In the genomic region with DNA sequence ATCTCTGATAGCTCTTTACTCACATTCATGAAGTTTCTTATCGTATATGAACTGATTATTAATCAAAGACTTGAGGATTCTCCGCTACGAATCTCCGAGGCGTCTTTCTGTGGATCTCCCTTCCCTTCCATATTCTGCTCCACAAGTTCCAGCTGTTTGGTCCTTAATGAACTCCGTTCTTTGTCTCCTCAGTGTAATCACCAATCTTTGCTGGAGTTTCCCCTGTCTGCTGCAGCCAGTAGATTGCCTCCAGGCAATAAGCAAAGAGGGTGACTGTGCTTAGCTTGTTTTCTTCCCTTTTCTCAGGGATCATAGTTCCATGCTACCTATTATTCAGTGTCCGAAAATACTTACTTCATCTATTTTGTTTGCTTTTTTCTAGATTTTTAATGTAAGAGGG, we compare ENCODE assay signal across 11 cellular contexts.
DNase-seq lines count a peak whose midpoint lies in the region; ATAC-seq and TF ChIP-seq lines count a peak whose summit lies in the region.
"Had no signal": no experiment of that assay in that cellular context is flagged by ENCODE, and none has a peak within 500 bp of the region (broad histone marks: within the 10 kb centered on the region; RNA-seq: fewer than 3 reads in every experiment).

No MANE protein-coding gene starts in this region.

- no peak for TF ChIP-seq CTCF in progenitor cell of endocrine pancreas (IDR thresholded peaks at IDR 0.05; ENCODE audit: unreplicated experiment)

- ATAC-seq in esophagus mucosa = no peak

- no peak overlapping the region for H3K4me3 Mint-ChIP-seq in progenitor cell of endocrine pancreas (ENCODE audit: low read depth)
- H3K4me3 Mint-ChIP-seq: CD4-positive, CD25-positive, alpha-beta regulatory T cell had no signal

- H3K27ac Mint-ChIP-seq in progenitor cell of endocrine pancreas = peak overlapping the region; percentile 34
- H3K27ac Mint-ChIP-seq: CD4-positive, CD25-positive, alpha-beta regulatory T cell had no signal

- in situ Hi-C loops in SK-MEL-5 (cut with HindIII; ENCODE audit: low pct_unique_long_range_greater_than_20kb, low sequenced_read_pairs) = no loop called here

- DNase-seq in ELF-1 (ENCODE audit: low read depth, low spot score) (peak; percentile 44), SK-MEL-5 (ENCODE audit: low read depth, low spot score) (peak; percentile 80), islet precursor cell (peak; percentile 71), progenitor cell of endocrine pancreas (ENCODE audit: low spot score, unreplicated experiment) (no peak), NCI-H2081 (lab: John Stamatoyannopoulos, UW) (no peak), LoVo (ENCODE audit: low spot score) (no peak)
- DNase-seq: ACHN; Calu3; CD4-positive, CD25-positive, alpha-beta regulatory T cell; DMS 273 treated with DMSO at 0.1 percent for 48 hours had no signal

- H3K36me3 Mint-ChIP-seq in progenitor cell of endocrine pancreas (ENCODE audit: insufficient read depth) = no peaks in the 10 kb centered on the region
- H3K36me3 Mint-ChIP-seq: CD4-positive, CD25-positive, alpha-beta regulatory T cell had no signal

- H3K9me3 Mint-ChIP-seq in progenitor cell of endocrine pancreas (ENCODE audit: low read depth) = no peaks in the 10 kb centered on the region

- H3K4me1 Mint-ChIP-seq in progenitor cell of endocrine pancreas (ENCODE audit: low read depth) = peaks cover 11% of the 10 kb centered on the region
- H3K4me1 Mint-ChIP-seq: CD4-positive, CD25-positive, alpha-beta regulatory T cell had no signal

- H3K27me3 Mint-ChIP-seq in progenitor cell of endocrine pancreas = no peaks in the 10 kb centered on the region

Comparison
In these comparisons a context has a peak if more than half of its experiments do, and no peak if none do; other contexts are left out.
1. DNase-seq: peak in ELF-1 (single experiment), SK-MEL-5 (single experiment) and islet precursor cell (single experiment); none in progenitor cell of endocrine pancreas (single experiment), NCI-H2081 (0 of 2) and LoVo (single experiment).